ENCODE assay signal across 8 cellular contexts in genomic region chr18:12308386-12309100, GRCh38. TPM values are rescaled to one million over a fixed set of nuclear protein-coding genes. Genes with fewer than 3 reads are reported as not detected.
A peak's percentile ranks its signal among the peaks of the same experiment; 100 is the strongest.
DNase-seq lines count a peak whose midpoint lies in the region; ATAC-seq and TF ChIP-seq lines count a peak whose summit lies in the region.

No MANE protein-coding gene starts in this region.

- ATAC-seq in HG02798 (IDR thresholded peaks at IDR 0.05; ENCODE audit: poor library complexity, unreplicated experiment) (peak; percentile 68), psoas muscle (peak; percentile 81 to 89 (median 86))

- H3K4me3 ChIP-seq in GM12865 (ENCODE audit: low read depth, low read length) (peak overlapping the region; percentile 56), adrenal gland (peak overlapping the region in 2 of 4 donors; percentile 40 to 80), right atrium auricular region (peak overlapping the region; percentile 77 to 81), psoas muscle (peak overlapping the region; percentile 73)

- peaks cover 0 to 7% of the 10 kb centered on the region in 2 donors for H3K4me1 ChIP-seq in adrenal gland (replicated peaks in 1 of 2)
- H3K4me1 ChIP-seq in right atrium auricular region = peaks cover 0 to 44% of the 10 kb centered on the region in 2 donors
- no peaks in the 10 kb centered on the region for H3K4me1 ChIP-seq in psoas muscle

- 0 to 1% (median 0%) methylated on average over 21 to 81 of the region's 81 CpGs; no CpG with 5 or more reads in 1 of the 4 donors for WGBS in adrenal gland, 4 donors
- WGBS in psoas muscle, 3 donors = 0 to 1% (median 1%) methylated on average over 58 to 81 of the region's 81 CpGs

- H3K27me3 ChIP-seq in adrenal gland (no peaks in the 10 kb centered on the region), right atrium auricular region (no peaks in the 10 kb centered on the region), psoas muscle (ENCODE audit: insufficient read depth in 3 of 3, low read length in 2 of 3) (peaks cover 0 to 41% (median 5%) of the 10 kb centered on the region in 3 donors)

- no peak; the same call in 1 of the 2 replicates for TF ChIP-seq CTCF in 22Rv1 (IDR thresholded peaks at IDR 0.05)
- TF ChIP-seq CTCF in GM12865 (IDR thresholded peaks at IDR 0.05; ENCODE audit: insufficient read depth, low read depth, low read length, missing control alignments) = no peak
- no peak for TF ChIP-seq CTCF in adrenal gland (IDR thresholded peaks at IDR 0.05)
- TF ChIP-seq CTCF in right atrium auricular region (IDR thresholded peaks at IDR 0.05) = no peak
- TF ChIP-seq CTCF in psoas muscle (IDR thresholded peaks at IDR 0.05) = no peak

- DNase-seq in GM12865 (ENCODE audit: low read depth) (peak; percentile 72), NCI-H2227 treated with DMSO at 0.1 percent for 48 hours (lab: John Stamatoyannopoulos, UW) (peak; percentile 55), adrenal gland (peak; percentile 78 to 89 (median 87)), right atrium auricular region (ENCODE audit: low spot score) (peak; percentile 96), psoas muscle (peak; percentile 87 to 91), NCI-H1436 treated with DMSO at 0.1 percent for 48 hours (lab: John Stamatoyannopoulos, UW) (no peak)

- H3K27ac ChIP-seq in 22Rv1 (peak overlapping the region; percentile 51), adrenal gland (peak overlapping the region in 4 of 5 donors; percentile 82 to 97 (median 87)), right atrium auricular region (peak overlapping the region; percentile 90 to 99), psoas muscle (peak overlapping the region; percentile 86)

- intact Hi-C loops in adrenal gland (cut with DNase I) (no loop called here), psoas muscle (cut with DNase I) (no loop called here)

- peaks cover 0 to 5% (median 0%) of the 10 kb centered on the region in 3 donors for H3K9me3 ChIP-seq in adrenal gland (replicated peaks in 1 of 3)
- peaks cover 0 to 8% of the 10 kb centered on the region in 2 donors for H3K9me3 ChIP-seq in right atrium auricular region
- peaks cover 7% of the 10 kb centered on the region for H3K9me3 ChIP-seq in psoas muscle

- peaks cover 0 to 12% of the 10 kb centered on the region in 2 donors for H3K36me3 ChIP-seq in adrenal gland (replicated peaks in 1 of 2)
- H3K36me3 ChIP-seq in right atrium auricular region = peaks cover 24% of the 10 kb centered on the region
- H3K36me3 ChIP-seq in psoas muscle (ENCODE audit: insufficient read depth in 1 of 2, low read depth in 1 of 2) = peaks cover 0 to 13% of the 10 kb centered on the region in 2 donors

- TF ChIP-seq POLR2A in adrenal gland (IDR thresholded peaks at IDR 0.05) = peak in 1 of 2 donors; percentile 41

RNA-seq across cellular contexts. Expression of gene TUBB6, which starts 0.5 kb away (rescaled TPM):
- total RNA-seq in adrenal gland (10 to 100 TPM; 15.7 to 90.8 (median 39.5) TPM), right atrium auricular region (100 to 1,000 TPM; 158 to 337 TPM), psoas muscle (10 to 100 TPM; 12.5 to 25.3 (median 18.5) TPM)
- polyA plus RNA-seq in adrenal gland (10 to 100 TPM; 26.6 to 82.9 (median 46.5) TPM), psoas muscle (10 to 100 TPM; 17.4 to 46.7 (median 23.6) TPM)

RNA-seq across cellular contexts. Expression of gene CIDEA, which starts 54.4 kb away (rescaled TPM):
- 1 to 10 TPM in 3 of 8 donors, under 1 TPM in 3, not detected in 2; 0.23 to 1.2 (median 0.98) TPM for total RNA-seq in adrenal gland
- polyA plus RNA-seq in adrenal gland = 10 to 100 TPM in 1 of 3 donors, under 1 TPM in 2; 0.33 to 18.5 (median 0.80) TPM
- 1 to 10 TPM in 1 of 2 donors, under 1 TPM in 1; 0.82 to 3.9 TPM for total RNA-seq in right atrium auricular region
- under 1 TPM in 1 of 4 donors, not detected in 3; 0.42 TPM for total RNA-seq in psoas muscle
- polyA plus RNA-seq in psoas muscle = 1 to 10 TPM in 2 of 3 donors, under 1 TPM in 1; 0.38 to 2.7 (median 1.0) TPM
